In genomic region chr21:37257526-37257966, GRCh38 we compare ENCODE assay signal across 1 cellular context.
TF ChIP-seq lines count a peak whose summit lies in the region.

No MANE protein-coding gene starts in this region.

TF ChIP-seq in H1, 55 proteins besides CTCF, POLR2A, EP300 and RAD21 (continued from another document):
- peak; percentile 26 for TF ChIP-seq CHD7 (IDR thresholded peaks at IDR 0.05; ENCODE audit: insufficient replicate concordance, low read length)
- TF ChIP-seq E2F6 (IDR thresholded peaks at IDR 0.05) = no peak; the same call in 1 of the 2 replicates
- no peak for TF ChIP-seq ATF2 (IDR thresholded peaks at IDR 0.05; ENCODE audit: low read length)
- TF ChIP-seq BCL11A (IDR thresholded peaks at IDR 0.05; ENCODE audit: low read depth in 2 of 2, low read length in 2 of 2) = no peak
- peak; percentile 64; the same call in 1 of the 2 replicates for TF ChIP-seq PHF8 (conservative IDR thresholded peaks at IDR 0.05; ENCODE audit: low read depth, low read length)
- no peak for TF ChIP-seq TBP (IDR thresholded peaks at IDR 0.05; ENCODE audit: low read depth, low read length)
- no peak for TF ChIP-seq NANOG (IDR thresholded peaks at IDR 0.05; ENCODE audit: insufficient read depth, low read depth, low read length, poor library complexity, severe bottlenecking)
- TF ChIP-seq EGR1 (IDR thresholded peaks at IDR 0.05; ENCODE audit: borderline replicate concordance, low read depth, low read length) = peak; percentile 76; the same call in 1 of the 2 replicates
- no peak for TF ChIP-seq POLR2AphosphoS5 (IDR thresholded peaks at IDR 0.05; ENCODE audit: low read depth, low read length)
- TF ChIP-seq SIRT6 (IDR thresholded peaks at IDR 0.05; ENCODE audit: low read length) = no peak
- no peak for TF ChIP-seq KDM1A (IDR thresholded peaks at IDR 0.05; ENCODE audit: borderline replicate concordance, low read length)
- TF ChIP-seq KDM5A (IDR thresholded peaks at IDR 0.05; ENCODE audit: low read length) = no peak
- TF ChIP-seq RFX5 (IDR thresholded peaks at IDR 0.05; ENCODE audit: borderline replicate concordance, low read depth, low read length) = no peak
- TF ChIP-seq RNF2 (IDR thresholded peaks at IDR 0.05; ENCODE audit: borderline replicate concordance, low read depth, low read length, missing control alignments, poor library complexity, severe bottlenecking) = no peak
- no peak for TF ChIP-seq BRCA1 (IDR thresholded peaks at IDR 0.05; ENCODE audit: low read depth, low read length)
- no peak for TF ChIP-seq RXRA (IDR thresholded peaks at IDR 0.05; ENCODE audit: insufficient read depth, low read depth, low read length)
- TF ChIP-seq CBX5 (IDR thresholded peaks at IDR 0.05; ENCODE audit: low read depth, low read length) = no peak
- TF ChIP-seq TEAD4 (IDR thresholded peaks at IDR 0.05; ENCODE audit: low read depth, low read length) = 0 out of 2 replicates have a peak, but pooled peaks have one; percentile 2
- TF ChIP-seq SRF (IDR thresholded peaks at IDR 0.05; ENCODE audit: low read depth, low read length) = no peak
- no peak for TF ChIP-seq GABPA (IDR thresholded peaks at IDR 0.05; ENCODE audit: borderline replicate concordance, insufficient read depth, low read length)
- peak; percentile 9 for TF ChIP-seq ASH2L (IDR thresholded peaks at IDR 0.05; ENCODE audit: low read length)
- no peak; the same call in 1 of the 2 replicates for TF ChIP-seq TAF1 (IDR thresholded peaks at IDR 0.05; ENCODE audit: low read depth, low read length)
